13 cellular contexts compared by ENCODE assay signal in the genomic region with DNA sequence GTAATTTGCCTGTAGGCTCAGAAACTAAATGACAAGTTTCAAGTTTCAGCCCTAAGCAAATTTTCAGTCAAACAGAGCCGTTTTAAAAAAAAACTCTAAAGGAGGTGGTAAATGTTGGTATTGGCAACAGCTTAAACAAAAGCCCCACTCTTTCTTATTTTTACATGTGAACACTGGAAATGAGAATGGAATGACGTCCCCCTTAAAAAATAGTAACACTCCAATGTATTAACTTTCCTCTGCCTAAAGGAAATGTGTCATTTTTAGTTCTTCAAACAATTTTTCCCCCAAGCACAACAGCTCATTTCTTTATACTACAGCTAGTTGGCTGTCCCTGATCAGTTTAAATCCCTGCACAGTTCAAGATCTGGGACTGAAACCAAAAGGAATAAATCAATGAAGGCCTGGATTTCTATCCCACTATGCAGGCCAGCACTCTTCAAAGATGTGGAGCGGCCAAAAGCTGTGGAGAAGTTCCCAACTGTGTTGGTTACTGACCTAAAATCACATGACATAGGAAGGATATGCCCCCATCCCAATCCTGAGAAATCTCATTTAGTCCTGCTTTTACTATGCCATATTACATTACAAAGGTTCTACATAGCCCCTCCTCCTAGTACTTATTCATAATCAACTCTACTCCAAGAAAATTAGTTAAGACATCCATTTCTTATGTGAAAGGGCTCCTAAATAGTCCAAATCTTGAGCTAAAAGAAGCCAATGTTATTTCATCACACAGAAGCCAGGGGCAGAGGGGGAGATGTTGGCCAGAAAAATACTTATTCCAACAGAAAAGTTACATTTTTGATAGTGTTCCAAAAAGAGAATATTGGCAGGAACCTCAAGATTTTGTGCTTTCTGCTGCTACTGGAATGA.
DNase-seq lines count a peak whose midpoint lies in the region; ATAC-seq, FAIRE-seq and TF ChIP-seq lines count a peak whose summit lies in the region.
"Had no signal": no experiment of that assay in that cellular context is flagged by ENCODE, and none has a peak within 500 bp of the region (broad histone marks: within the 10 kb centered on the region; RNA-seq: fewer than 3 reads in every experiment).

No MANE protein-coding gene starts in this region.

- H3K4me2 ChIP-seq in astrocyte (ENCODE audit: low read length), result peak overlapping the region; percentile 17

- peaks cover 30% of the 10 kb centered on the region for H3K4me1 Mint-ChIP-seq in astrocyte (ENCODE audit: low read depth, unreplicated experiment)
- H3K4me1 Mint-ChIP-seq in CD4-positive, alpha-beta T cell (ENCODE audit: low read depth), result no peaks in the 10 kb centered on the region

- H3K27ac ChIP-seq in astrocyte (ENCODE audit: low read depth, low read length), result no peak overlapping the region
- peak overlapping the region; percentile 30 for H3K27ac ChIP-seq in layer of hippocampus (ENCODE audit: low read depth, low read length)
- no peak overlapping the region for H3K27ac ChIP-seq in gastrocnemius medialis
- H3K27ac ChIP-seq in CD4-positive, alpha-beta T cell (ENCODE audit: low read depth, low read length), result no peak overlapping the region
- H3K27ac ChIP-seq: coronary artery had no signal

- no peak for FAIRE-seq in astrocyte (lab: Jason Lieb, UNC)
- FAIRE-seq: keratinocyte had no signal

- TF ChIP-seq POLR2A in gastrocnemius medialis (IDR thresholded peaks at IDR 0.05), result no peak

- TF ChIP-seq CTCF in GM13977 (IDR thresholded peaks at IDR 0.05; ENCODE audit: extremely low read depth, insufficient read depth, missing control alignments), result no peak
- no peak for TF ChIP-seq CTCF in astrocyte (IDR thresholded peaks at IDR 0.05; ENCODE audit: insufficient read depth, low read depth, low read length)
- TF ChIP-seq CTCF in gastrocnemius medialis (IDR thresholded peaks at IDR 0.05 in 4 of 5, conservative IDR thresholded peaks at IDR 0.05 in 1 of 5), result no peak
- TF ChIP-seq CTCF in CD4-positive, alpha-beta T cell (IDR thresholded peaks at IDR 0.05), result no peak

- intact Hi-C loops in gastrocnemius medialis (cut with DNase I; ENCODE audit: low total_unique reads), result no loop called here
- intact Hi-C loops in CD4-positive, alpha-beta T cell (cut with DNase I, micrococcal nuclease), result no loop called here

- no peaks in the 10 kb centered on the region for H3K36me3 Mint-ChIP-seq in astrocyte (ENCODE audit: low read depth, unreplicated experiment)
- H3K36me3 Mint-ChIP-seq in CD4-positive, alpha-beta T cell (ENCODE audit: low read depth), result no peaks in the 10 kb centered on the region
- H3K36me3 Mint-ChIP-seq: CD8-positive, alpha-beta T cell had no signal

- in situ Hi-C loops in GM13977 (cut with MboI; ENCODE audit: low pct_unique_long_range_greater_than_20kb, low sequenced_read_pairs, unreplicated experiment), result no loop called here
- in situ Hi-C loops in gastrocnemius medialis (cut with MboI; ENCODE audit: low sequenced_read_pairs in 4 of 4), result no loop called here

- no peak overlapping the region for H2AFZ ChIP-seq in astrocyte (ENCODE audit: low read depth, low read length)

- CTCF ChIA-PET in CD4-positive, alpha-beta T cell (lab: Charles Lee), result no interaction called here

- H3K27me3 Mint-ChIP-seq in astrocyte (ENCODE audit: low read depth, unreplicated experiment), result no peaks in the 10 kb centered on the region
- no peaks in the 10 kb centered on the region for H3K27me3 Mint-ChIP-seq in CD4-positive, alpha-beta T cell

- H3K9me3 ChIP-seq in astrocyte (ENCODE audit: insufficient read depth, low read depth, low read length) (no peaks in the 10 kb centered on the region), gastrocnemius medialis (no peaks in the 10 kb centered on the region)
- H3K9me3 ChIP-seq in CD4-positive, alpha-beta T cell (ENCODE audit: control insufficient read depth, low read length), result no peaks in the 10 kb centered on the region

- H3K4me3 ChIP-seq in astrocyte (ENCODE audit: insufficient read depth, low read depth, low read length) (no peak overlapping the region), gastrocnemius medialis (no peak overlapping the region)
- H3K4me3 ChIP-seq: coronary artery had no signal

- H3K27ac Mint-ChIP-seq in astrocyte (ENCODE audit: unreplicated experiment), result no peak overlapping the region
- no peak overlapping the region for H3K27ac Mint-ChIP-seq in CD4-positive, alpha-beta T cell
- H3K27ac Mint-ChIP-seq: CD8-positive, alpha-beta T cell had no signal

- no peak overlapping the region for H3K9ac ChIP-seq in astrocyte (ENCODE audit: low read length)

- POLR2A ChIA-PET in CD4-positive, alpha-beta T cell (lab: Charles Lee), result no interaction called here

- peak; percentile 23 to 36 for ATAC-seq in gastrocnemius medialis
- ATAC-seq in GM21529 (IDR thresholded peaks at IDR 0.05; ENCODE audit: unreplicated experiment), result no peak
- ATAC-seq in CD4-positive, alpha-beta T cell (ENCODE audit: poor library complexity), result no peak
- ATAC-seq: CD8-positive, alpha-beta T cell had no signal

- no peaks in the 10 kb centered on the region for H3K36me3 ChIP-seq in astrocyte (ENCODE audit: insufficient read depth, low read length)
- no peaks in the 10 kb centered on the region for H3K36me3 ChIP-seq in gastrocnemius medialis

- no peaks in the 10 kb centered on the region for H3K27me3 ChIP-seq in astrocyte (ENCODE audit: insufficient read depth, low read length)
- no peaks in the 10 kb centered on the region for H3K27me3 ChIP-seq in layer of hippocampus (ENCODE audit: control insufficient read depth, insufficient read depth, low read length)
- no peaks in the 10 kb centered on the region for H3K27me3 ChIP-seq in gastrocnemius medialis
- H3K27me3 ChIP-seq in CD4-positive, alpha-beta T cell (ENCODE audit: control insufficient read depth, insufficient read depth, low read length), result no peaks in the 10 kb centered on the region

- DNase-seq in GM13977 (ENCODE audit: low spot score) (peak; percentile 8), astrocyte (ENCODE audit: low read depth) (peak; percentile 75), gastrocnemius medialis (no peak), D341Med (ENCODE audit: low spot score) (no peak)
- DNase-seq in activated CD4-positive, CD25-positive, alpha-beta regulatory T cell (lab: John Stamatoyannopoulos, UW), result no peak
- DNase-seq in CD4-positive, alpha-beta T cell, result no peak
- DNase-seq: activated CD8-positive, alpha-beta memory T cell treated with anti-CD3 and anti-CD28 coated beads for 24 hours; activated naive CD4-positive, alpha-beta T cell treated with anti-CD3 and anti-CD28 coated beads, Interleukin-2, amount 50 U/mL, for 16 hours; CD8-positive, alpha-beta T cell had no signal

- no peak overlapping the region for H3K4me3 Mint-ChIP-seq in astrocyte (ENCODE audit: unreplicated experiment)
- H3K4me3 Mint-ChIP-seq in CD4-positive, alpha-beta T cell, result no peak overlapping the region
- H3K4me3 Mint-ChIP-seq: CD8-positive, alpha-beta T cell had no signal

- peaks cover 12% of the 10 kb centered on the region for H3K79me2 ChIP-seq in astrocyte (ENCODE audit: insufficient read depth, low read length)

- peaks cover 40% of the 10 kb centered on the region for H4K20me1 ChIP-seq in astrocyte (ENCODE audit: insufficient read depth, low read length)

- H3K4me1 ChIP-seq in astrocyte (ENCODE audit: insufficient read depth, low read length), result peaks cover 13% of the 10 kb centered on the region
- H3K4me1 ChIP-seq in gastrocnemius medialis, result peaks cover 15 to 24% of the 10 kb centered on the region in 2 donors

- no peaks in the 10 kb centered on the region for H3K9me3 Mint-ChIP-seq in astrocyte (ENCODE audit: unreplicated experiment)
- H3K9me3 Mint-ChIP-seq in CD4-positive, alpha-beta T cell, result peaks cover 2% of the 10 kb centered on the region
- H3K9me3 Mint-ChIP-seq: CD8-positive, alpha-beta T cell had no signal

Comparison
In these comparisons a context has a peak if more than half of its experiments do, and no peak if none do; other contexts are left out.
1. DNase-seq: peak in GM13977 (single experiment) and astrocyte (single experiment); none in gastrocnemius medialis (0 of 2), activated CD4-positive, CD25-positive, alpha-beta regulatory T cell (0 of 4), D341Med (single experiment) and CD4-positive, alpha-beta T cell (0 of 10).
2. ATAC-seq: peak in gastrocnemius medialis (2 of 2); none in GM21529 (single experiment) and CD4-positive, alpha-beta T cell (single experiment).